Comparison of ENCODE assay signal across 8 cellular contexts in the genomic region with DNA sequence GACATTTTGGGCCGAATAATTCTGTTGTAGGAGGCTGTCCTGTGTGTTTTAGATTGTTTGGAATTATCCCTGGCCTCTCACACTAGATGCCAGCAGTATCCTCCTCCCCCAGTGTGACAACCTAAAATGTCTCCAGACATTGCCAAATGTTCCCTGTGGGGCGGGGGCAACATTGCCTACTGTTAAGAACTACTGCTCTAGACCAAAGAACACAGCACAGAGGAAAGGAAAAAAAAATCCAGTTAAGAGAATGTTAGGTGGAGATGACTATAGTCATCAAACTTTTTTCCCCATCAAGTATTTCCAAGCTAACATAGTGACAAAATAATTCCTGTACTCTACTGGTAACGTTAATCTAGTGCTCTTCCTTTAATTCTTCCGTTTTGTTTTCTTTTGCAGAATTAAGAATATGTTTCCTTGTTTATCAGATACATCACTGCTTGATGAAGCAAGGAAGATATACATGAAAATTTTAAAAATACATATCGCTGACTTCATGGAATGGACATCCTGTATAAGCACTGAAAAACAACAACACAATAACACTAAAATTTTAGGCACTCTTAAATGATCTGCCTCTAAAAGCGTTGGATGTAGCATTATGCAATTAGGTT. TPM values are rescaled to one million over a fixed set of nuclear protein-coding genes. Genes with fewer than 3 reads are reported as not detected.
DNase-seq lines count a peak whose midpoint lies in the region; ATAC-seq lines count a peak whose summit lies in the region.

No MANE protein-coding gene starts in this region.

- WGBS in ectodermal cell, 2 experiments, result 90 to 100% methylated on average over 5 to 6 of the region's 6 CpGs

- ATAC-seq in GM18858 (IDR thresholded peaks at IDR 0.05; ENCODE audit: unreplicated experiment), result no peak
- no peak for ATAC-seq in HG03135 (IDR thresholded peaks at IDR 0.05; ENCODE audit: unreplicated experiment)

- no peaks in the 10 kb centered on the region for H3K9me3 ChIP-seq in ectodermal cell (ENCODE audit: control insufficient read depth, low read length)
- no peaks in the 10 kb centered on the region for H3K9me3 ChIP-seq in skeletal muscle tissue (ENCODE audit: control insufficient read depth in 3 of 3, low read length in 3 of 3)

- DNase-seq in NCI-H2029 treated with DMSO at 0.1 percent for 48 hours (lab: John Stamatoyannopoulos, UW), result peak; percentile 40
- DNase-seq in NCI-H2029 (lab: John Stamatoyannopoulos, UW), result no peak
- peak; percentile 36 for DNase-seq in NCI-H69 (lab: John Stamatoyannopoulos, UW)
- no peak for DNase-seq in NCI-H1436 treated with DMSO at 0.1 percent for 48 hours (lab: John Stamatoyannopoulos, UW)

- H3K4me1 ChIP-seq in ectodermal cell (ENCODE audit: control insufficient read depth, insufficient read depth, low read length) (peaks cover 18% of the 10 kb centered on the region), skeletal muscle tissue (ENCODE audit: control insufficient read depth in 3 of 3, insufficient read depth in 3 of 3, low read length in 3 of 3) (peaks cover 17 to 42% (median 38%) of the 10 kb centered on the region in 3 donors)

- H3K36me3 ChIP-seq in ectodermal cell (ENCODE audit: control insufficient read depth, insufficient read depth, low read length) (peaks cover 10% of the 10 kb centered on the region), skeletal muscle tissue (ENCODE audit: control insufficient read depth in 3 of 3, insufficient read depth in 3 of 3, low read length in 3 of 3) (peaks cover 10 to 12% (median 10%) of the 10 kb centered on the region in 3 donors)

- H3K27ac ChIP-seq in ectodermal cell (ENCODE audit: insufficient read depth, low read depth, low read length, poor library complexity, severe bottlenecking) (no peak overlapping the region), skeletal muscle tissue (ENCODE audit: low read depth, low read length) (peak overlapping the region; percentile 51)

- H3K4me3 ChIP-seq in ectodermal cell (ENCODE audit: insufficient read depth, low read depth, low read length), result peak overlapping the region; percentile 7
- peak overlapping the region in 2 of 3 donors; percentile 15 to 50 for H3K4me3 ChIP-seq in skeletal muscle tissue (ENCODE audit: low read length in 3 of 3)

- H3K9ac ChIP-seq in skeletal muscle tissue (ENCODE audit: low read depth in 1 of 3, low read length in 3 of 3), result peak overlapping the region in 1 of 3 donors; percentile 47

- H3K27me3 ChIP-seq in ectodermal cell (ENCODE audit: control insufficient read depth, insufficient read depth, low read length, poor library complexity, severe bottlenecking), result no peaks in the 10 kb centered on the region
- H3K27me3 ChIP-seq in skeletal muscle tissue (ENCODE audit: control insufficient read depth in 3 of 3, insufficient read depth in 3 of 3, low read length in 3 of 3), result no peaks in the 10 kb centered on the region

RNA-seq across cellular contexts. Expression of a gene that starts 3.6 kb away (rescaled TPM):
- polyA plus RNA-seq in ectodermal cell (2013, experiment 1 of 4), result 52.6 TPM
- 48.3 TPM for polyA plus RNA-seq in ectodermal cell (2013, experiment 2 of 4)
- polyA plus RNA-seq in ectodermal cell (2013, experiment 3 of 4), result 44.7 TPM
- polyA plus RNA-seq in ectodermal cell (2013, experiment 4 of 4), result 45.3 TPM
- total RNA-seq in skeletal muscle tissue, result 62.1 TPM

RNA-seq across cellular contexts. Expression of a gene that starts 24.8 kb away (rescaled TPM):
- polyA plus RNA-seq in ectodermal cell (2013, experiment 1 of 4), result 36.1 TPM
- polyA plus RNA-seq in ectodermal cell (2013, experiment 2 of 4), result 48.7 TPM
- polyA plus RNA-seq in ectodermal cell (2013, experiment 3 of 4), result 38.5 TPM
- 45.1 TPM for polyA plus RNA-seq in ectodermal cell (2013, experiment 4 of 4)
- 0.52 TPM for total RNA-seq in skeletal muscle tissue

Comparison
In these comparisons a context has a peak if more than half of its experiments do, and no peak if none do; other contexts are left out.
1. DNase-seq: peak in NCI-H2029 treated with DMSO at 0.1 percent for 48 hours (single experiment) and NCI-H69 (single experiment); none in NCI-H2029 (single experiment) and NCI-H1436 treated with DMSO at 0.1 percent for 48 hours (single experiment).